ENCODE assay signal across 1 cellular context in genomic region chr11:202490-202889, GRCh38.
A peak's percentile ranks its signal among the peaks of the same experiment; 100 is the strongest.
TF ChIP-seq lines count a peak whose summit lies in the region.

No MANE protein-coding gene starts in this region.

TF ChIP-seq in HepG2, 621 proteins besides CTCF, POLR2A, EP300 and RAD21:
- 0 out of 2 replicates have a peak, but pooled peaks have one; percentile 34 for TF ChIP-seq POLR2G (IDR thresholded peaks at IDR 0.05; ENCODE audit: low read depth, low read length)
- TF ChIP-seq AGO2 (optimal IDR thresholded peaks at IDR 0.05; ENCODE audit: low read depth, low read length): peak; percentile 65
- TF ChIP-seq TOPORS (CRISPR knock-in tag; IDR thresholded peaks at IDR 0.05): no peak
